Comparison of ENCODE assay signal across 1 cellular context in genomic region chr16:4957720-4958509, GRCh38.
TF ChIP-seq lines count a peak whose summit lies in the region.

TSS of gene SEC14L5 (plus strand) at chr16:4958330. CDS start at chr16:4959324, 994 bp downstream.

TF ChIP-seq in HEK293, 187 proteins besides CTCF, POLR2A, EP300 and RAD21 (continued from another document):
- no peak for TF ChIP-seq TCF7L2 (IDR thresholded peaks at IDR 0.05; ENCODE audit: borderline replicate concordance, low read depth, low read length)
- no peak for TF ChIP-seq ZNF837 (tag by site-specific recombination; IDR thresholded peaks at IDR 0.05)
- TF ChIP-seq ZNF10 (tag by site-specific recombination; IDR thresholded peaks at IDR 0.05), result peak; percentile 98
- TF ChIP-seq ZNF239 (tag by site-specific recombination; IDR thresholded peaks at IDR 0.05), result peak; percentile 100
- no peak for TF ChIP-seq AEBP2 (tag by site-specific recombination; IDR thresholded peaks at IDR 0.05; ENCODE audit: borderline replicate concordance)
- TF ChIP-seq ZEB2 (tag by site-specific recombination; IDR thresholded peaks at IDR 0.05), result peak; percentile 38; the same call in 1 of the 2 replicates
- TF ChIP-seq ZNF510 (tag by site-specific recombination; IDR thresholded peaks at IDR 0.05; ENCODE audit: insufficient replicate concordance), result no peak
- TF ChIP-seq MZF1 (tag by site-specific recombination; IDR thresholded peaks at IDR 0.05; ENCODE audit: borderline replicate concordance), result no peak
- no peak for TF ChIP-seq ZNF747 (tag by site-specific recombination; IDR thresholded peaks at IDR 0.05)
- TF ChIP-seq ZNF146 (tag by site-specific recombination; IDR thresholded peaks at IDR 0.05), result no peak
- TF ChIP-seq ZBTB8A (tag by site-specific recombination; IDR thresholded peaks at IDR 0.05), result peak; percentile 37
- no peak for TF ChIP-seq ZNF639 (tag by site-specific recombination; IDR thresholded peaks at IDR 0.05)
- no peak for TF ChIP-seq ZNF658 (tag by site-specific recombination; IDR thresholded peaks at IDR 0.05)
- TF ChIP-seq ZNF596 (tag by site-specific recombination; IDR thresholded peaks at IDR 0.05), result no peak
- TF ChIP-seq SCRT1 (tag by site-specific recombination; IDR thresholded peaks at IDR 0.05; ENCODE audit: borderline replicate concordance), result no peak
- TF ChIP-seq ZNF292 (tag by site-specific recombination; IDR thresholded peaks at IDR 0.05; ENCODE audit: borderline replicate concordance, low read depth), result no peak
- no peak for TF ChIP-seq YY1 (tag by site-specific recombination; IDR thresholded peaks at IDR 0.05)
- 0 out of 2 replicates have a peak, but pooled peaks have one; percentile 19 for TF ChIP-seq ZNF629 (tag by site-specific recombination; IDR thresholded peaks at IDR 0.05)
- TF ChIP-seq ZSCAN4 (tag by site-specific recombination; IDR thresholded peaks at IDR 0.05), result no peak
- TF ChIP-seq ZBTB44 (tag by site-specific recombination; IDR thresholded peaks at IDR 0.05), result no peak
- no peak for TF ChIP-seq PRDM4 (tag by site-specific recombination; IDR thresholded peaks at IDR 0.05)
- no peak for TF ChIP-seq HOXA7 (CRISPR knock-in tag; IDR thresholded peaks at IDR 0.05; ENCODE audit: borderline replicate concordance)
- TF ChIP-seq ZBTB10 (tag by site-specific recombination; IDR thresholded peaks at IDR 0.05), result no peak
- TF ChIP-seq ZNF791 (tag by site-specific recombination; IDR thresholded peaks at IDR 0.05), result no peak
- TF ChIP-seq SP2 (tag by site-specific recombination; IDR thresholded peaks at IDR 0.05), result peak; percentile 92
- TF ChIP-seq KLF17 (tag by site-specific recombination; IDR thresholded peaks at IDR 0.05), result no peak
- TF ChIP-seq TSHZ1 (tag by site-specific recombination; IDR thresholded peaks at IDR 0.05; ENCODE audit: borderline replicate concordance), result no peak
- TF ChIP-seq ZBTB21 (tag by site-specific recombination; IDR thresholded peaks at IDR 0.05), result no peak
- TF ChIP-seq ZNF571 (tag by site-specific recombination; IDR thresholded peaks at IDR 0.05), result no peak
- peak; percentile 32; the same call in 1 of the 2 replicates for TF ChIP-seq GLIS1 (tag by site-specific recombination; IDR thresholded peaks at IDR 0.05)
- TF ChIP-seq ZNF24 (tag by site-specific recombination; IDR thresholded peaks at IDR 0.05), result no peak
- TF ChIP-seq ZNF76 (tag by site-specific recombination; IDR thresholded peaks at IDR 0.05; ENCODE audit: borderline replicate concordance, low read depth), result no peak
- TF ChIP-seq ZNF398 (tag by site-specific recombination; IDR thresholded peaks at IDR 0.05), result no peak
- no peak for TF ChIP-seq YY2 (tag by site-specific recombination; IDR thresholded peaks at IDR 0.05)
- TF ChIP-seq EGR2 (tag by site-specific recombination; IDR thresholded peaks at IDR 0.05; ENCODE audit: low read depth), result peak; percentile 55; the same call in 1 of the 2 replicates
- no peak for TF ChIP-seq ZNF132 (tag by site-specific recombination; IDR thresholded peaks at IDR 0.05; ENCODE audit: borderline replicate concordance)
- peak; percentile 69 for TF ChIP-seq ZFHX2 (tag by site-specific recombination; conservative IDR thresholded peaks at IDR 0.05)
